In the genomic region with DNA sequence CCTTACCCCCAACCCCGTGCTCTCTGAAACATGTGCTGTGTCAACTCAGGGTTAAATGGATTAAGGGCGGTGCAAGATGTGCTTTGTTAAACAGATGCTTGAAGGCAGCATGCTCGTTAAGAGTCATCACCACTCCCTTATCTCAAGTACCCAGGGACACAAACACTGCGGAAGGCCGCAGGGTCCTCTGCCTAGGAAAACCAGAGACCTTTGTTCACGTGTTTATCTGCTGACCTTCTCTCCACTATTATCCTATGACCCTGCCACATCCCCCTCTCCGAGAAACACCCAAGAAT, we compare ENCODE assay signal across 14 cellular contexts. TPM values are rescaled to one million over a fixed set of nuclear protein-coding genes. Genes with fewer than 3 reads are reported as not detected.
"Had no signal": no experiment of that assay in that cellular context is flagged by ENCODE, and none has a peak within 500 bp of the region (broad histone marks: within the 10 kb centered on the region; RNA-seq: fewer than 3 reads in every experiment).

No MANE protein-coding gene starts in this region.

RNA-seq across cellular contexts. Expression of gene ASB14, which starts 46.5 kb away (rescaled TPM):
- total RNA-seq: activated B cell treated with CpG ODN at 0.5 μM for 24 hours; activated CD4-positive, alpha-beta memory T cell treated with anti-CD3 and anti-CD28 coated beads for 36 hours; activated CD4-positive, alpha-beta memory T cell treated with anti-CD3 and anti-CD28 coated beads, Interleukin-2, amount 10 ng/mL, durations not matched to agents 7 days and 5 days; activated CD4-positive, alpha-beta T cell treated with anti-CD3 and anti-CD28 coated beads for 36 hours; activated CD4-positive, alpha-beta T cell treated with anti-CD3 and anti-CD28 coated beads, Interleukin-2, amount 10 ng/mL, durations not matched to agents 24 days and 14 days; activated CD4-positive, alpha-beta T cell treated with anti-CD3 and anti-CD28 coated beads, Interleukin-2, amount 10 ng/mL, durations not matched to agents 7 days and 5 days; activated CD8-positive, alpha-beta memory T cell treated with anti-CD3 and anti-CD28 coated beads for 36 hours; activated CD8-positive, alpha-beta memory T cell treated with anti-CD3 and anti-CD28 coated beads, Interleukin-2, amount 10 ng/mL, durations not matched to agents 7 days and 5 days; activated CD8-positive, alpha-beta T cell treated with anti-CD3 and anti-CD28 coated beads for 36 hours; activated CD8-positive, alpha-beta T cell treated with anti-CD3 and anti-CD28 coated beads, Interleukin-2, amount 10 ng/mL, durations not matched to agents 7 days and 5 days; T-helper 1 cell treated with Interleukin-12 subunit alpha and Interleukin-12 subunit beta and Interleukin-4 antibody, amounts not matched to agents 30 ng/mL and 1 ng/mL, for 36 hours; T-helper 17 cell; T-helper 2 cell treated with Interferon-gamma antibody and Interleukin-4, amounts not matched to agents 100 ng/mL and 5 ng/mL, for 36 hours; WTC11 had no signal
